ENCODE assay signal across 1 cellular context in genomic region chr3:193744048-193744821, GRCh38.
TF ChIP-seq lines count a peak whose summit lies in the region.

No MANE protein-coding gene starts in this region.

TF ChIP-seq in GM12878, 131 proteins besides CTCF, POLR2A, EP300 and RAD21 (continued from another document):
- TF ChIP-seq PBX3 (IDR thresholded peaks at IDR 0.05; ENCODE audit: insufficient replicate concordance, low read depth, low read length) (no peak), ZBED1 (IDR thresholded peaks at IDR 0.05; ENCODE audit: borderline replicate concordance) (no peak), BCLAF1 (IDR thresholded peaks at IDR 0.05) (no peak), YY1 (IDR thresholded peaks at IDR 0.05; ENCODE audit: low read depth, low read length) (no peak)
